8 cellular contexts compared by ENCODE assay signal in the genomic region with DNA sequence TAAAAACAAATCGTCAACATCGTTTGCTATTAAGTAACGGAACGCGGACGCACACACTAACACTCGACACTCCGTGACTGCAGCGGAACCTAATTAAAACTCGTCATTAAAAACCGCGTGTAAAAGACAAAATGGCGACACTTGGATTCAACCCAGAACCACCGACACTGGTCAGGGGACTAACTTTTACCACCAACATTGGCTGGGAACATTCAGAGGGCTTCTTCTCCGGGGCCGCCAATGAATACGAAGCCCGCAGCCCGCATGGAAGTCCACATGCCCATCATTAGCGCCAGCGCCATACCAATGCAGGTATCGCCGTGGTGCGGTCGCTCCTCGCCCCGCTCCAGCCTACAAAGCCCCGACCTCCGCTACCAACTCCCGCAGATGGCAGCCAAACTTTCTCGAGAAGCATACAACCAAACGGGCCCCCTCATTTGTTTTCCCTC. TPM values are rescaled to one million over a fixed set of nuclear protein-coding genes. Genes with fewer than 3 reads are reported as not detected.
DNase-seq lines count a peak whose midpoint lies in the region; ATAC-seq, FAIRE-seq and TF ChIP-seq lines count a peak whose summit lies in the region.

No MANE protein-coding gene starts in this region.

- 0 out of 2 replicates have a peak, but pooled peaks cover 2% of the 10 kb centered on the region for H3K4me1 ChIP-seq in SJCRH30
- no peaks in the 10 kb centered on the region; the same call in 1 of the 2 replicates for H3K4me1 ChIP-seq in iPS-20b (ENCODE audit: insufficient read depth, low read length)

- ATAC-seq in HG02981 (IDR thresholded peaks at IDR 0.05; ENCODE audit: unreplicated experiment) (peak; percentile 13), HG03378 (IDR thresholded peaks at IDR 0.05; ENCODE audit: unreplicated experiment) (no peak)

- H3K27me3 ChIP-seq in SJCRH30: no peaks in the 10 kb centered on the region
- H3K27me3 ChIP-seq in iPS-20b (ENCODE audit: insufficient read depth, low read length): no peaks in the 10 kb centered on the region

- H3K4me3 ChIP-seq in SJCRH30 (peak overlapping the region; percentile 96), astrocyte of the spinal cord (ENCODE audit: low read depth, low read length) (peak overlapping the region; percentile 66), iPS-20b (ENCODE audit: low read length) (peak overlapping the region; percentile 99)

- peak; percentile 24 for FAIRE-seq in GM18507 (lab: Jason Lieb, UNC)

- no peak for TF ChIP-seq CTCF in astrocyte of the spinal cord (IDR thresholded peaks at IDR 0.05; ENCODE audit: low read depth, low read length)

- in situ Hi-C loops in astrocyte of the spinal cord (cut with HindIII; ENCODE audit: low sequenced_read_pairs): no loop called here

- H3K9ac ChIP-seq in iPS-20b (ENCODE audit: low read depth, low read length): peak overlapping the region; percentile 100

- H3K9me3 ChIP-seq in SJCRH30 (replicated peaks): no peaks in the 10 kb centered on the region
- no peaks in the 10 kb centered on the region; the same call in 1 of the 2 replicates for H3K9me3 ChIP-seq in iPS-20b (ENCODE audit: insufficient read depth, low read depth, low read length)

- H3K36me3 ChIP-seq in SJCRH30 (peaks cover 44% of the 10 kb centered on the region), iPS-20b (ENCODE audit: insufficient read depth, low read depth, low read length) (peaks cover 46% of the 10 kb centered on the region)

- DNase-seq in GM18507 (ENCODE audit: extremely low spot score, insufficient read length, low read depth) (no peak), SJCRH30 (peak; percentile 11 to 48), astrocyte of the spinal cord (ENCODE audit: low read depth, low spot score) (no peak), NCI-H1930 (lab: John Stamatoyannopoulos, UW) (no peak)
- DNase-seq in stimulated activated CD4-positive, alpha-beta T cell treated with anti-CD3 and anti-CD28 coated beads, Interleukin-1b, Interleukin-23, amount 100 ng/mL, for 4 hours (ENCODE audit: low read depth in 2 of 2): peak; percentile 6 to 16

- H3K27ac ChIP-seq in SJCRH30 (peak overlapping the region; percentile 97), iPS-20b (ENCODE audit: low read length) (peak overlapping the region; percentile 95)

RNA-seq across cellular contexts. Expression of a gene that starts 0.5 kb away (rescaled TPM):
- total RNA-seq in SJCRH30 (2014; rRNA removed; shearing (Covaris generic)): 439 and 490 TPM in 2 replicates

Comparison
In these comparisons a context has a peak if more than half of its experiments do, and no peak if none do; other contexts are left out.
1. DNase-seq: peak in SJCRH30 (2 of 2) and stimulated activated CD4-positive, alpha-beta T cell treated with anti-CD3 and anti-CD28 coated beads, Interleukin-1b, Interleukin-23, amount 100 ng/mL, for 4 hours (2 of 2); none in GM18507 (single experiment), astrocyte of the spinal cord (single experiment) and NCI-H1930 (0 of 2).
2. Peak in every context shown above with its lines, with median percentiles within 50 percentile points of each other: H3K4me3 ChIP-seq.